ENCODE assay signal across 8 cellular contexts in genomic region chr3:185575108-185575869, GRCh38. TPM values are rescaled to one million over a fixed set of nuclear protein-coding genes. Genes with fewer than 3 reads are reported as not detected.
A peak's percentile ranks its signal among the peaks of the same experiment; 100 is the strongest.
DNase-seq lines count a peak whose midpoint lies in the region; ATAC-seq, FAIRE-seq and TF ChIP-seq lines count a peak whose summit lies in the region.
"Not testable (repeated sequence)": the region's sequence is repeated elsewhere in the genome, so short reads cannot be mapped to it uniquely, and the experiment has no call there.

No MANE protein-coding gene starts in this region.

- not testable (repeated sequence) for H3K9ac ChIP-seq in GM12878 (ENCODE audit: control insufficient read depth, insufficient read depth, low read length)

- H3K27me3 ChIP-seq in BE2C; GM12878 (replicated peaks in 1 of 2; ENCODE audit: control insufficient read depth in 2 of 2, insufficient read depth in 2 of 2, low read length in 1 of 2); right atrium auricular region: not testable (repeated sequence)

- peak; percentile 53 for TF ChIP-seq RAD21 in GM12878 (IDR thresholded peaks at IDR 0.05; ENCODE audit: insufficient read depth, low read depth, low read length)

- POLR2A ChIA-PET in GM12878 (lab: Charles Lee): not testable (repeated sequence)

- H3K4me2 ChIP-seq in GM12878 (ENCODE audit: control insufficient read depth, insufficient read depth): peak overlapping the region; percentile 33; the same call in 1 of the 2 replicates

- not testable (repeated sequence) for TF ChIP-seq EP300 in GM12878 (IDR thresholded peaks at IDR 0.05; ENCODE audit: borderline replicate concordance in 1 of 2, control insufficient read depth in 1 of 2, low read depth in 2 of 2, low read length in 2 of 2)

- not testable (repeated sequence) for TF ChIP-seq POLR2A in GM12878 (IDR thresholded peaks at IDR 0.05; ENCODE audit: low read depth, low read length)

- H3K36me3 ChIP-seq in BE2C; GM12878 (ENCODE audit: control insufficient read depth in 2 of 2, insufficient read depth in 2 of 2, low read length in 1 of 2); right atrium auricular region: not testable (repeated sequence)

- FAIRE-seq in GM12878 (lab: Jason Lieb, UNC): peak; percentile 94

- 24% methylated on average over 17 of the region's 17 CpGs for WGBS in GM12878 (ENCODE audit: insufficient coverage, insufficient replicate concordance, low lambda C conversion rate, missing lambda C conversion rate)

- DNase-seq in BE2C (peak; percentile 37), NCI-H2196 treated with DMSO at 0.1 percent for 48 hours (lab: John Stamatoyannopoulos, UW; ENCODE audit: unreplicated experiment) (peak; percentile 58), T-helper 17 cell (peak in 1 of 3 donors; percentile 13), GM12878 (ENCODE audit: low read depth, low spot score) (peak; percentile 30), renal cortical epithelial cell (ENCODE audit: low read depth) (peak; percentile 52)
- DNase-seq in right atrium auricular region (ENCODE audit: low spot score): not testable (repeated sequence)

- peak overlapping the region; percentile 79 for H2AFZ ChIP-seq in GM12878 (ENCODE audit: control insufficient read depth, low read depth, low read length)

- H3K79me2 ChIP-seq in GM12878 (ENCODE audit: control insufficient read depth, insufficient read depth, low read length): not testable (repeated sequence)

- CTCF ChIA-PET in GM12878 (lab: Yijun Ruan, JAX): interaction anchor here (0.6 to 5.2 kb wide), 30 partner anchors 8 to 570 kb away, joined by 3 to 56 read pairs (median 5); partner anchors contain the start of genes LIPH, MAP3K13 and SENP2

- not testable (repeated sequence) for H3K36me3 Mint-ChIP-seq in T-helper 17 cell (ENCODE audit: low read depth)

- not testable (repeated sequence) for H3K27ac Mint-ChIP-seq in T-helper 17 cell

- not testable (repeated sequence) for H3K4me3 Mint-ChIP-seq in T-helper 17 cell

- not testable (repeated sequence) for H3K4me1 Mint-ChIP-seq in T-helper 17 cell

- intact Hi-C loops in GM12878 (cut with micrococcal nuclease; ENCODE audit: unreplicated experiment): loop anchor here (1.0 to 5.0 kb wide), 3 partner anchors 77 to 223 kb away; no protein-coding TSS in a partner anchor

- RAD21 ChIA-PET in GM12878 (lab: Charles Lee; ENCODE audit: unreplicated experiment): interaction anchor here (0.6 to 2.6 kb wide), 7 partner anchors 12 to 228 kb away, joined by 3 to 13 read pairs (median 3); no protein-coding TSS in a partner anchor

- H3K4me1 ChIP-seq in BE2C; GM12878 (ENCODE audit: control insufficient read depth, insufficient read depth, low read length); right atrium auricular region: not testable (repeated sequence)

- BruUV-seq in GM12878 (replicated peaks; lab: Mats Ljungman, UMichigan): not testable (repeated sequence)

- H3K27ac ChIP-seq in GM12878 (ENCODE audit: control insufficient read depth, insufficient read depth); right atrium auricular region: not testable (repeated sequence)

- not testable (repeated sequence) for H3K4me3 ChIP-seq in BE2C (ENCODE audit: low read depth, low read length); GM12878; right atrium auricular region

- H4K20me1 ChIP-seq in GM12878 (ENCODE audit: control insufficient read depth, insufficient read depth): not testable (repeated sequence)

- peak; percentile 80 for ATAC-seq in GM19035 (IDR thresholded peaks at IDR 0.05; ENCODE audit: unreplicated experiment)
- ATAC-seq in HG03432 (IDR thresholded peaks at IDR 0.05; ENCODE audit: unreplicated experiment): peak; percentile 81
- peak; percentile 91 for ATAC-seq in T-helper 17 cell
- peak; percentile 99 for ATAC-seq in GM12878

- TF ChIP-seq CTCF in BE2C (IDR thresholded peaks at IDR 0.05; ENCODE audit: low read depth, low read length) (peak; percentile 63), GM12878 (IDR thresholded peaks at IDR 0.05 in 2 of 3, conservative IDR thresholded peaks at IDR 0.05 in 1 of 3; ENCODE audit: control insufficient read depth in 2 of 3, extremely low read depth in 1 of 3, insufficient read depth in 1 of 3, low read depth in 3 of 3, low read length in 3 of 3) (peak; percentile 47 to 56 (median 49)), right atrium auricular region (IDR thresholded peaks at IDR 0.05) (peak; percentile 47 to 65)

- SMC1A ChIA-PET in GM12878 (lab: Charles Lee; ENCODE audit: uncharacterized antibody, unreplicated experiment): interaction anchor here (0.6 to 2.3 kb wide), 15 partner anchors 15 to 243 kb away, joined by 3 to 23 read pairs (median 4); partner anchors contain the start of genes MAP3K13 and TMEM41A

- H3K9me3 ChIP-seq in BE2C; T-helper 17 cell (ENCODE audit: control insufficient read depth, low read length, poor library complexity, severe bottlenecking); GM12878 (replicated peaks; ENCODE audit: control insufficient read depth, insufficient read depth, low read length): not testable (repeated sequence)
- peaks cover 0 to 13% of the 10 kb centered on the region in 2 donors for H3K9me3 ChIP-seq in right atrium auricular region

- H3K27me3 Mint-ChIP-seq in T-helper 17 cell: not testable (repeated sequence)

- in situ Hi-C loops in GM12878 (cut with MboI): not testable (repeated sequence)

TF ChIP-seq in GM12878, 131 proteins besides CTCF, POLR2A, EP300 and RAD21:
- TF ChIP-seq RUNX3 (IDR thresholded peaks at IDR 0.05; ENCODE audit: low read length) (peak; percentile 82), CBFB (IDR thresholded peaks at IDR 0.05; ENCODE audit: low read depth) (0 out of 2 replicates have a peak, but pooled peaks have one; percentile 44), SMC3 (IDR thresholded peaks at IDR 0.05; ENCODE audit: borderline replicate concordance, low read length) (peak; percentile 46), PKNOX1 (IDR thresholded peaks at IDR 0.05) (peak; percentile 52), SMARCA5 (IDR thresholded peaks at IDR 0.05) (0 out of 2 replicates have a peak, but pooled peaks have one; percentile 50)

RNA-seq across cellular contexts. Expression of gene SENP2, which starts 10.8 kb away (rescaled TPM):
- polyA plus RNA-seq in BE2C (2012; ENCODE audit: insufficient read depth, insufficient read length, low read depth): 21.2 TPM
- 10 to 100 TPM; 48.5 to 64.6 TPM for total RNA-seq in T-helper 17 cell
- total RNA-seq in GM12878 (2013; cell fraction: nucleolus; rRNA removed): 29.0 and 32.5 TPM in 2 replicates
- total RNA-seq in GM12878 (2014; rRNA removed): 18.1 and 28.2 TPM in 2 replicates
- total RNA-seq in GM12878 (2014; rRNA removed; fragmentation: Illumina TruSeq; extraction: Trizol): 42.7 and 44.4 TPM in 2 replicates
- total RNA-seq in GM12878 (2021): 35.4 and 36.2 TPM in 2 replicates
- polyA plus RNA-seq in GM12878 (2011; ENCODE audit: low read depth): 8.6 TPM
- polyA plus RNA-seq in GM12878 (2011; rRNA removed): 12.1 and 17.4 TPM in 2 replicates
- 3.7 and 4.0 TPM in 2 replicates for polyA plus RNA-seq in GM12878 (2011; cell fraction: cytosol; rRNA removed)
- polyA plus RNA-seq in GM12878 (2011; cell fraction: nucleus; rRNA removed): 5.4 and 7.2 TPM in 2 replicates
- polyA plus RNA-seq in GM12878 (2012): 16.3 and 17.2 TPM in 2 replicates
- polyA plus RNA-seq in GM12878 (2014; fragmentation: Illumina TruSeq; extraction: Trizol): 36.0 and 42.8 TPM in 2 replicates
- polyA plus RNA-seq in GM12878 (2014; fragmentation: Nextera tagmentation; extraction: Ambion mirVana): 1 to 10 TPM; 9.0 to 9.7 TPM
- 18.8 and 19.7 TPM in 2 replicates for polyA plus RNA-seq in GM12878 (2014; rRNA removed)
- polyA plus RNA-seq in GM12878 (2016; fragmentation: Nextera tagmentation; extraction: Ambion mirVana): 10 to 100 TPM; 30.5 to 35.1 TPM
- polyA minus RNA-seq in GM12878 (2011; rRNA and poly(A)+ RNA removed): 6.0 and 11.0 TPM in 2 replicates
- 5.7 and 9.2 TPM in 2 replicates for polyA minus RNA-seq in GM12878 (2011; cell fraction: cytosol; rRNA and poly(A)+ RNA removed)
- 2.8 and 5.5 TPM in 2 replicates for polyA minus RNA-seq in GM12878 (2011; cell fraction: nucleus; rRNA and poly(A)+ RNA removed)
- 10 to 100 TPM; 10.8 to 17.8 TPM for total RNA-seq in right atrium auricular region
- total RNA-seq in renal cortical epithelial cell: 31.6 and 36.2 TPM in 2 replicates

RNA-seq across cellular contexts. Expression of gene LIPH, which starts 22.9 kb away (rescaled TPM):
- polyA plus RNA-seq in BE2C (2012; ENCODE audit: insufficient read depth, insufficient read length, low read depth): not detected
- total RNA-seq in T-helper 17 cell (1 to 10 TPM in 1 of 2 donors, under 1 TPM in 1; 0.32 to 1.7 TPM), GM12878 (2014; rRNA removed) (6.8 and 8.0 TPM in 2 replicates), GM12878 (2014; rRNA removed; fragmentation: Illumina TruSeq; extraction: Trizol) (4.9 and 5.4 TPM in 2 replicates), GM12878 (2021) (8.8 and 9.1 TPM in 2 replicates), right atrium auricular region (under 1 TPM; 0.41 to 0.47 TPM), renal cortical epithelial cell (9.6 and 10.9 TPM in 2 replicates)
- 10.0 and 12.6 TPM in 2 replicates for total RNA-seq in GM12878 (2013; cell fraction: nucleolus; rRNA removed)
- 2.0 TPM for polyA plus RNA-seq in GM12878 (2011; ENCODE audit: low read depth)
- polyA plus RNA-seq in GM12878 (2011; rRNA removed) (11.1 and 11.7 TPM in 2 replicates), GM12878 (2014; fragmentation: Illumina TruSeq; extraction: Trizol) (7.8 and 11.6 TPM in 2 replicates), GM12878 (2014; fragmentation: Nextera tagmentation; extraction: Ambion mirVana) (1 to 10 TPM; 2.2 to 4.7 TPM), GM12878 (2014; rRNA removed) (4.2 and 5.7 TPM in 2 replicates), GM12878 (2016; fragmentation: Nextera tagmentation; extraction: Ambion mirVana) (1 to 10 TPM; 5.1 TPM)
- polyA plus RNA-seq in GM12878 (2011; cell fraction: cytosol; rRNA removed): 5.0 and 5.6 TPM in 2 replicates
- polyA plus RNA-seq in GM12878 (2011; cell fraction: nucleus; rRNA removed): 3.1 and 3.6 TPM in 2 replicates
- polyA plus RNA-seq in GM12878 (2012): 1.9 and 4.7 TPM in 2 replicates
- 14.4 and 16.4 TPM in 2 replicates for polyA minus RNA-seq in GM12878 (2011; rRNA and poly(A)+ RNA removed)
- polyA minus RNA-seq in GM12878 (2011; cell fraction: cytosol; rRNA and poly(A)+ RNA removed): 4.0 and 5.1 TPM in 2 replicates
- polyA minus RNA-seq in GM12878 (2011; cell fraction: nucleus; rRNA and poly(A)+ RNA removed): 1.5 and 1.7 TPM in 2 replicates
